In the genomic region with DNA sequence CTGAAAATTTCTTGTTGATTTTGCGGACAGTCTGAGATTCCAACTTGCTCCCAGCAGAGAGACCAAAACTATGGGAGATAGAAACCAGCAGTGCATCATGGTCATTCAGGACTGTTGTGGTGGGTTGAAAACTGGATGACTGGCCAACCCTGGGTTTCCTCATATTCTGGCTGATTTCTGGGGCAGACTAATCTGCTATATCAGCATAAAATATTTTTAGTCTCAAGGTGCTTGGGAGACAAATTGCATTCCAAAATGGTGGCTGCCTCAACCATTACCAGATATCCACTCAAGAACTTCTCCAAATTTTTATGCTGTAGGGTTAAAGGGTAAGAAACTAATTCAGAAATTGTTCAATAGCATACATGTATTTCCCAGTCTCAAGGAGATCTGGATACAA, we compare ENCODE assay signal across 3 cellular contexts.
TF ChIP-seq lines count a peak whose summit lies in the region.

No MANE protein-coding gene starts in this region.

TF ChIP-seq in HepG2, 621 proteins besides CTCF, POLR2A, EP300 and RAD21:
- TF ChIP-seq JUN (CRISPR knock-in tag; IDR thresholded peaks at IDR 0.05): no peak
- no peak for TF ChIP-seq TMF1 (CRISPR knock-in tag; IDR thresholded peaks at IDR 0.05; ENCODE audit: low read depth)
- no peak for TF ChIP-seq TOPORS (CRISPR knock-in tag; IDR thresholded peaks at IDR 0.05)
- no peak for TF ChIP-seq MBNL3 (CRISPR knock-in tag; conservative IDR thresholded peaks at IDR 0.05)
- TF ChIP-seq BHLHE40 (IDR thresholded peaks at IDR 0.05; ENCODE audit: low read length): no peak
- no peak for TF ChIP-seq KLF12 (CRISPR knock-in tag; IDR thresholded peaks at IDR 0.05; ENCODE audit: borderline replicate concordance)
- peak; percentile 90 for TF ChIP-seq MAFF (IDR thresholded peaks at IDR 0.05; ENCODE audit: low read depth, low read length)
- peak; percentile 80 to 93 for TF ChIP-seq MAFK (conservative IDR thresholded peaks at IDR 0.05 in 1 of 2, IDR thresholded peaks at IDR 0.05 in 1 of 2; ENCODE audit: low read length in 2 of 2)
- TF ChIP-seq, protein P1, sequence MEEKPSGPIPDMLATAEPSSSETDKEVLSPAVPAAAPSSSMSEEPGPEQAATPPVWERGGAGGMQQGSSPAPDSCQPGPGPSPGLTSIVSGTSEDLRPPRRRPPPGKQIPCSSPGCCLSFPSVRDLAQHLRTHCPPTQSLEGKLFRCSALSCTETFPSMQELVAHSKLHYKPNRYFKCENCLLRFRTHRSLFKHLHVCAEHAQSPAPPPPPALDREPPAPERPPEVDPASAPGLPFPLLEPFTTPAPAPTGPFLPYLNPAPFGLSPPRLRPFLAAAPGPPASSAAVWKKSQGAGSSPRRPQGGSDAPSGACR (CRISPR knock-in tag; IDR thresholded peaks at IDR 0.05): no peak
- no peak for TF ChIP-seq ZNF780A (CRISPR knock-in tag; IDR thresholded peaks at IDR 0.05)
- TF ChIP-seq ZNF207 (IDR thresholded peaks at IDR 0.05; ENCODE audit: borderline replicate concordance): no peak
- TF ChIP-seq MIXL1 (CRISPR knock-in tag; IDR thresholded peaks at IDR 0.05): no peak
TF ChIP-seq in HepG2: peak in this region for 2.

TF ChIP-seq in IMR-90, 13 proteins besides CTCF, POLR2A, EP300 and RAD21:
- TF ChIP-seq MAZ (IDR thresholded peaks at IDR 0.05; ENCODE audit: borderline replicate concordance, low read depth, low read length) (no peak), MAFK (IDR thresholded peaks at IDR 0.05; ENCODE audit: low read depth, low read length) (peak; percentile 90), BHLHE40 (IDR thresholded peaks at IDR 0.05; ENCODE audit: low read depth, low read length) (no peak), CHD1 (IDR thresholded peaks at IDR 0.05; ENCODE audit: low read depth, low read length) (no peak), RFX5 (IDR thresholded peaks at IDR 0.05; ENCODE audit: low read depth, low read length) (no peak)

TF ChIP-seq in H1, 55 proteins besides CTCF, POLR2A, EP300 and RAD21:
- TF ChIP-seq TAF1 (IDR thresholded peaks at IDR 0.05; ENCODE audit: low read depth, low read length): no peak
- TF ChIP-seq CEBPB (IDR thresholded peaks at IDR 0.05; ENCODE audit: low read depth, low read length): no peak
- TF ChIP-seq EGR1 (IDR thresholded peaks at IDR 0.05; ENCODE audit: borderline replicate concordance, low read depth, low read length): no peak
- peak; percentile 43; the same call in 1 of the 2 replicates for TF ChIP-seq MAFK (IDR thresholded peaks at IDR 0.05; ENCODE audit: low read depth, low read length)
- TF ChIP-seq RFX5 (IDR thresholded peaks at IDR 0.05; ENCODE audit: borderline replicate concordance, low read depth, low read length): no peak
- TF ChIP-seq, protein P2, sequence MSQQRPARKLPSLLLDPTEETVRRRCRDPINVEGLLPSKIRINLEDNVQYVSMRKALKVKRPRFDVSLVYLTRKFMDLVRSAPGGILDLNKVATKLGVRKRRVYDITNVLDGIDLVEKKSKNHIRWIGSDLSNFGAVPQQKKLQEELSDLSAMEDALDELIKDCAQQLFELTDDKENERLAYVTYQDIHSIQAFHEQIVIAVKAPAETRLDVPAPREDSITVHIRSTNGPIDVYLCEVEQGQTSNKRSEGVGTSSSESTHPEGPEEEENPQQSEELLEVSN (IDR thresholded peaks at IDR 0.05): no peak
- TF ChIP-seq, protein P3, sequence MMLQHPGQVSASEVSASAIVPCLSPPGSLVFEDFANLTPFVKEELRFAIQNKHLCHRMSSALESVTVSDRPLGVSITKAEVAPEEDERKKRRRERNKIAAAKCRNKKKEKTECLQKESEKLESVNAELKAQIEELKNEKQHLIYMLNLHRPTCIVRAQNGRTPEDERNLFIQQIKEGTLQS (IDR thresholded peaks at IDR 0.05; ENCODE audit: insufficient read depth, low read depth, low read length): no peak
